ENCODE assay signal across 1 cellular context in the genomic region with DNA sequence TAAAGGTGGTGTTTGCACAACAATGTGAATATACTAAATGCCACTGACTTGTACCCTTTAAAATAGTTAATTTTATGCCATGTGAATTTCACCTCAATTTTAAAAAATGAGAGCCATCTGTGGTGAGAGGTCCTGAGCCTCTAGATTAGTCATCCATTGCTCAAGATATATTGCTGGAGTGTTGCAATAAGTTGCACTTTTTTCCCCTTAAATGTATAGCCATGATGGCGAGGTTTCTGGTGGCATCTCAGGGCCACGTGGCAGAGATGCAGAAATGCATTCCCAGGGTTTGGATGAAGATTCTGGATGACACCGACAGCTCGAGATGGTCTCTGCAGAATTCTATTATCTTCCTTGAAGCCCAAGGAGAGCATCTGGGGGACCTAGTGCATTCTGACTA.
TF ChIP-seq lines count a peak whose summit lies in the region.

No MANE protein-coding gene starts in this region.

TF ChIP-seq in GM23338, 12 proteins besides CTCF, POLR2A, EP300 and RAD21 (continued from another document):
- TF ChIP-seq JUNB (IDR thresholded peaks at IDR 0.05; ENCODE audit: unreplicated experiment): no peak
- no peak for TF ChIP-seq POLR2AphosphoS5 (IDR thresholded peaks at IDR 0.05; ENCODE audit: low read depth)
- TF ChIP-seq NANOG (IDR thresholded peaks at IDR 0.05; ENCODE audit: borderline replicate concordance): no peak
- TF ChIP-seq ZNF114 (CRISPR knock-in tag; IDR thresholded peaks at IDR 0.05): no peak
- no peak for TF ChIP-seq STAT1 (IDR thresholded peaks at IDR 0.05; ENCODE audit: unreplicated experiment)
- TF ChIP-seq, protein P1, sequence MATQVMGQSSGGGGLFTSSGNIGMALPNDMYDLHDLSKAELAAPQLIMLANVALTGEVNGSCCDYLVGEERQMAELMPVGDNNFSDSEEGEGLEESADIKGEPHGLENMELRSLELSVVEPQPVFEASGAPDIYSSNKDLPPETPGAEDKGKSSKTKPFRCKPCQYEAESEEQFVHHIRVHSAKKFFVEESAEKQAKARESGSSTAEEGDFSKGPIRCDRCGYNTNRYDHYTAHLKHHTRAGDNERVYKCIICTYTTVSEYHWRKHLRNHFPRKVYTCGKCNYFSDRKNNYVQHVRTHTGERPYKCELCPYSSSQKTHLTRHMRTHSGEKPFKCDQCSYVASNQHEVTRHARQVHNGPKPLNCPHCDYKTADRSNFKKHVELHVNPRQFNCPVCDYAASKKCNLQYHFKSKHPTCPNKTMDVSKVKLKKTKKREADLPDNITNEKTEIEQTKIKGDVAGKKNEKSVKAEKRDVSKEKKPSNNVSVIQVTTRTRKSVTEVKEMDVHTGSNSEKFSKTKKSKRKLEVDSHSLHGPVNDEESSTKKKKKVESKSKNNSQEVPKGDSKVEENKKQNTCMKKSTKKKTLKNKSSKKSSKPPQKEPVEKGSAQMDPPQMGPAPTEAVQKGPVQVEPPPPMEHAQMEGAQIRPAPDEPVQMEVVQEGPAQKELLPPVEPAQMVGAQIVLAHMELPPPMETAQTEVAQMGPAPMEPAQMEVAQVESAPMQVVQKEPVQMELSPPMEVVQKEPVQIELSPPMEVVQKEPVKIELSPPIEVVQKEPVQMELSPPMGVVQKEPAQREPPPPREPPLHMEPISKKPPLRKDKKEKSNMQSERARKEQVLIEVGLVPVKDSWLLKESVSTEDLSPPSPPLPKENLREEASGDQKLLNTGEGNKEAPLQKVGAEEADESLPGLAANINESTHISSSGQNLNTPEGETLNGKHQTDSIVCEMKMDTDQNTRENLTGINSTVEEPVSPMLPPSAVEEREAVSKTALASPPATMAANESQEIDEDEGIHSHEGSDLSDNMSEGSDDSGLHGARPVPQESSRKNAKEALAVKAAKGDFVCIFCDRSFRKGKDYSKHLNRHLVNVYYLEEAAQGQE (IDR thresholded peaks at IDR 0.05; ENCODE audit: unreplicated experiment): no peak
- TF ChIP-seq EZH2phosphoT487 (IDR thresholded peaks at IDR 0.05; ENCODE audit: unreplicated experiment): no peak
